In genomic region chr6:40185486-40185885, GRCh38 we compare ENCODE assay signal across 18 cellular contexts.
DNase-seq lines count a peak whose midpoint lies in the region; ATAC-seq, FAIRE-seq and TF ChIP-seq lines count a peak whose summit lies in the region.
"Had no signal": no experiment of that assay in that cellular context is flagged by ENCODE, and none has a peak within 500 bp of the region (broad histone marks: within the 10 kb centered on the region; RNA-seq: fewer than 3 reads in every experiment).

No MANE protein-coding gene starts in this region.

- no peak overlapping the region for H3K14ac ChIP-seq in H1 (ENCODE audit: insufficient read length)

- peaks cover 40% of the 10 kb centered on the region for H3F3A ChIP-seq in neural progenitor cell (ENCODE audit: low read depth)

- H2BK12ac ChIP-seq in H1 (ENCODE audit: low read depth, low read length): peak overlapping the region; percentile 30; the same call in 1 of the 2 replicates

- H3K23me2 ChIP-seq in H1 (ENCODE audit: low read depth, low read length): no peaks in the 10 kb centered on the region

- no peak overlapping the region for H3K27ac Mint-ChIP-seq in neural progenitor cell
- H3K27ac Mint-ChIP-seq: CD4-positive, alpha-beta memory T cell had no signal

- CTCF ChIA-PET in H1 (lab: Charles Lee; ENCODE audit: partially characterized antibody): no interaction called here

- peak overlapping the region; percentile 25; the same call in 1 of the 2 replicates for H3K18ac ChIP-seq in H1 (ENCODE audit: extremely low read depth, low read length)

- H2AFZ ChIP-seq in H1 (ENCODE audit: low read length): no peak overlapping the region
- H2AFZ ChIP-seq in neural progenitor cell (replicated peaks): no peak overlapping the region

- H3K27ac ChIP-seq in coronary artery (no peak overlapping the region), H1 (ENCODE audit: low read depth, low read length) (peak overlapping the region; percentile 45; the same call in 1 of the 2 replicates), neural progenitor cell (peak overlapping the region; percentile 90)

- no peak overlapping the region for H3K4ac ChIP-seq in H1 (replicated peaks; ENCODE audit: insufficient read length, low read depth, low read length)

- H3K36me3 ChIP-seq in H1 (ENCODE audit: control insufficient read depth in 2 of 4, insufficient read depth in 4 of 4, low read length in 3 of 4): no peaks in the 10 kb centered on the region
- no peaks in the 10 kb centered on the region for H3K36me3 ChIP-seq in neural progenitor cell

- H3K56ac ChIP-seq in H1 (replicated peaks; ENCODE audit: insufficient read length, low read depth, low read length): no peak overlapping the region

- H4K20me1 ChIP-seq in H1 (replicated peaks in 1 of 2; ENCODE audit: control insufficient read depth in 1 of 2, insufficient read depth in 2 of 2, low read length in 2 of 2) (no peaks in the 10 kb centered on the region), neural progenitor cell (ENCODE audit: low read depth) (no peaks in the 10 kb centered on the region)

- no peaks in the 10 kb centered on the region for H3K27me3 ChIP-seq in H1 (replicated peaks in 1 of 4; ENCODE audit: control insufficient read depth in 3 of 4, extremely low read depth in 1 of 4, insufficient read depth in 3 of 4, low read length in 3 of 4)
- no peaks in the 10 kb centered on the region for H3K27me3 ChIP-seq in neural progenitor cell

- H3K9ac ChIP-seq in H1 (replicated peaks in 1 of 4; ENCODE audit: extremely low read depth in 1 of 4, low read depth in 3 of 4, low read length in 3 of 4): no peak overlapping the region
- no peak overlapping the region for H3K9ac ChIP-seq in neural progenitor cell

- no peak for TF ChIP-seq POLR2A in H1 (IDR thresholded peaks at IDR 0.05; ENCODE audit: control extremely low read depth in 1 of 2, low read depth in 2 of 2, low read length in 2 of 2)

- H2AK5ac ChIP-seq in H1 (ENCODE audit: low read depth, low read length): no peak overlapping the region

- no peaks in the 10 kb centered on the region for H3K79me2 ChIP-seq in H1 (ENCODE audit: control insufficient read depth in 1 of 2, insufficient read depth in 2 of 2, low read length in 2 of 2)
- H3K79me2 ChIP-seq in neural progenitor cell (ENCODE audit: low read depth): no peaks in the 10 kb centered on the region

- no peak for FAIRE-seq in H1 (lab: Jason Lieb, UNC)
- FAIRE-seq: GM12891, GM18507 had no signal

- H2BK20ac ChIP-seq in H1 (ENCODE audit: low read length): no peak overlapping the region

- peak overlapping the region; percentile 71 for H4K91ac ChIP-seq in H1 (replicated peaks; ENCODE audit: insufficient read length, low read length)

- no peak for TF ChIP-seq RAD21 in H1 (IDR thresholded peaks at IDR 0.05 in 1 of 2, conservative IDR thresholded peaks at IDR 0.05 in 1 of 2; ENCODE audit: low read depth in 2 of 2, low read length in 2 of 2)

- H3K23ac ChIP-seq in H1 (ENCODE audit: insufficient read length): no peak overlapping the region

- H3K4me1 ChIP-seq in H1 (replicated peaks in 1 of 4; ENCODE audit: control insufficient read depth in 3 of 4, insufficient read depth in 4 of 4, low read length in 3 of 4) (peaks cover 0 to 10% (median 4%) of the 10 kb centered on the region in 4 experiments; a peak in 5 of 7 replicates), neural progenitor cell (peaks cover 46% of the 10 kb centered on the region)

- H3K79me1 ChIP-seq in H1 (ENCODE audit: low read depth, low read length): no peaks in the 10 kb centered on the region

- POLR2A ChIA-PET in H1 (lab: Charles Lee; ENCODE audit: partially characterized antibody): no interaction called here

- H2BK5ac ChIP-seq in H1 (ENCODE audit: low read depth, low read length): peak overlapping the region; percentile 20; the same call in 1 of the 2 replicates

- H2BK15ac ChIP-seq in H1 (ENCODE audit: low read length): no peak overlapping the region; the same call in 1 of the 2 replicates

- H3K4me3 Mint-ChIP-seq in neural progenitor cell: no peak overlapping the region
- H3K4me3 Mint-ChIP-seq: CD4-positive, alpha-beta memory T cell had no signal

- ATAC-seq in GM18870 (IDR thresholded peaks at IDR 0.05; ENCODE audit: unreplicated experiment): no peak
- ATAC-seq: HCT116 had no signal

- H3K36me3 Mint-ChIP-seq in neural progenitor cell: no peaks in the 10 kb centered on the region

- H3K27me3 Mint-ChIP-seq in neural progenitor cell (ENCODE audit: insufficient read depth, low read depth): no peaks in the 10 kb centered on the region
- H3K27me3 Mint-ChIP-seq: CD4-positive, alpha-beta memory T cell had no signal

- H3K9me3 Mint-ChIP-seq in neural progenitor cell: peaks cover 21% of the 10 kb centered on the region

- no peak overlapping the region for H4K5ac ChIP-seq in H1 (ENCODE audit: insufficient read length, low read depth, low read length)

- H3K9me3 ChIP-seq in H1 (ENCODE audit: insufficient read depth in 2 of 2, low read depth in 1 of 2, low read length in 1 of 2) (no peaks in the 10 kb centered on the region), neural progenitor cell (ENCODE audit: low read depth) (no peaks in the 10 kb centered on the region)

- no peak overlapping the region for H2BK120ac ChIP-seq in H1 (replicated peaks; ENCODE audit: low read depth, low read length)

- WGBS in H1 (ENCODE audit: extremely low coverage in 1 of 2, insufficient coverage in 1 of 2, insufficient read length in 1 of 2, insufficient replicate concordance in 2 of 2, low coverage in 1 of 2, low lambda C conversion rate in 2 of 2, missing lambda C conversion rate in 1 of 2), 2 experiments: 88% methylated on average over 1 of the region's 1 CpG; no CpG with 5 or more reads in 1 of the 2 experiments

- no peak overlapping the region for H4K8ac ChIP-seq in H1 (ENCODE audit: extremely low read depth, insufficient read depth, low read length)

- H3K4me1 Mint-ChIP-seq in neural progenitor cell: no peaks in the 10 kb centered on the region
- H3K4me1 Mint-ChIP-seq: CD4-positive, alpha-beta memory T cell had no signal

- H3K4me3 ChIP-seq in coronary artery (no peak overlapping the region), H1 (ENCODE audit: extremely low read depth in 1 of 4, insufficient read depth in 2 of 4, low read depth in 3 of 4, low read length in 4 of 4) (no peak overlapping the region), neural progenitor cell (no peak overlapping the region)

- no peak overlapping the region for H3K4me2 ChIP-seq in H1 (ENCODE audit: insufficient read depth in 1 of 2, low read depth in 2 of 2, low read length in 2 of 2)
- H3K4me2 ChIP-seq in neural progenitor cell: no peak overlapping the region

- TF ChIP-seq EP300 in H1 (IDR thresholded peaks at IDR 0.05; ENCODE audit: borderline replicate concordance in 1 of 2, low read depth in 2 of 2, low read length in 2 of 2): no peak

- peak; percentile 57 for DNase-seq in coronary artery (ENCODE audit: low spot score)
- no peak for DNase-seq in H1 (ENCODE audit: low read depth in 1 of 2, low spot score in 2 of 2)
- no peak for DNase-seq in neural progenitor cell (ENCODE audit: low spot score)
- DNase-seq in NCI-H2171 (lab: John Stamatoyannopoulos, UW): no peak
- no peak for DNase-seq in NCI-H2029 treated with DMSO at 0.1 percent for 48 hours (lab: John Stamatoyannopoulos, UW)
- DNase-seq: C1 segment of cervical spinal cord; Calu3; CD4-positive, alpha-beta memory T cell; COR-L47; DMS53; DMS79 treated with DMSO at 0.1 percent for 48 hours; GF-D8; GOT3; H7 had no signal

- TF ChIP-seq CTCF in coronary artery (IDR thresholded peaks at IDR 0.05) (no peak), H1 (IDR thresholded peaks at IDR 0.05; ENCODE audit: control extremely low read depth in 1 of 3, insufficient read depth in 1 of 3, low read depth in 1 of 3, low read length in 3 of 3) (no peak), neural progenitor cell (IDR thresholded peaks at IDR 0.05) (no peak)

TF ChIP-seq in H1, 55 proteins besides CTCF, POLR2A, EP300 and RAD21:
- no peak for TF ChIP-seq POU5F1 (IDR thresholded peaks at IDR 0.05; ENCODE audit: low read depth, low read length)
- TF ChIP-seq JUND (IDR thresholded peaks at IDR 0.05; ENCODE audit: low read length): no peak
- no peak for TF ChIP-seq SIRT6 (IDR thresholded peaks at IDR 0.05; ENCODE audit: low read length)
- TF ChIP-seq CHD1 (IDR thresholded peaks at IDR 0.05; ENCODE audit: low read depth, low read length): no peak
- TF ChIP-seq CEBPB (IDR thresholded peaks at IDR 0.05; ENCODE audit: low read depth, low read length): no peak
- no peak for TF ChIP-seq CBX5 (IDR thresholded peaks at IDR 0.05; ENCODE audit: low read depth, low read length)
- TF ChIP-seq POLR2AphosphoS5 (IDR thresholded peaks at IDR 0.05; ENCODE audit: low read depth, low read length): no peak
- TF ChIP-seq ZNF274 (IDR thresholded peaks at IDR 0.05; ENCODE audit: borderline replicate concordance, extremely low read depth, low read length): no peak
- no peak for TF ChIP-seq SRF (IDR thresholded peaks at IDR 0.05; ENCODE audit: low read depth, low read length)
- TF ChIP-seq SAP30 (IDR thresholded peaks at IDR 0.05; ENCODE audit: insufficient read depth, insufficient replicate concordance, low read length): no peak
- TF ChIP-seq ATF3 (IDR thresholded peaks at IDR 0.05; ENCODE audit: insufficient read depth, low read depth, low read length): no peak
- no peak for TF ChIP-seq KDM1A (IDR thresholded peaks at IDR 0.05; ENCODE audit: borderline replicate concordance, low read length)

Comparison
In these comparisons a context has a peak if more than half of its experiments do, and no peak if none do; other contexts are left out.
1. H3K27ac ChIP-seq: peak in H1 (single experiment) and neural progenitor cell (single experiment); none in coronary artery (0 of 2).